8 cellular contexts compared by ENCODE assay signal in genomic region chr11:112962854-112963367, GRCh38. TPM values are rescaled to one million over a fixed set of nuclear protein-coding genes. Genes with fewer than 3 reads are reported as not detected.
DNase-seq lines count a peak whose midpoint lies in the region; ATAC-seq and TF ChIP-seq lines count a peak whose summit lies in the region.

No MANE protein-coding gene starts in this region.

- H2AFZ ChIP-seq in PC-3 (ENCODE audit: low read length), result no peak overlapping the region

- CTCF ChIA-PET in GM10248 (lab: Yijun Ruan, JAX) (no interaction called here), PC-3 (lab: Charles Lee) (no interaction called here)

- H3K4me1 ChIP-seq in iPS-20b (ENCODE audit: insufficient read depth, low read length) (0 out of 2 replicates have a peak, but pooled peaks cover 2% of the 10 kb centered on the region), gastrocnemius medialis (peaks cover 13 to 21% of the 10 kb centered on the region in 2 donors), PC-3 (ENCODE audit: insufficient read depth, low read length) (0 out of 2 replicates have a peak, but pooled peaks cover 11% of the 10 kb centered on the region)

- TF ChIP-seq POLR2A in gastrocnemius medialis (IDR thresholded peaks at IDR 0.05), result peak; percentile 27

- no peaks in the 10 kb centered on the region for H3F3A ChIP-seq in PC-3 (ENCODE audit: low read length, unreplicated experiment)

- no peaks in the 10 kb centered on the region for H3K9me2 ChIP-seq in PC-3 (replicated peaks; ENCODE audit: low read length)

- H3K27ac ChIP-seq in iPS-20b (ENCODE audit: low read length) (no peak overlapping the region), gastrocnemius medialis (peak overlapping the region in 3 of 4 donors; percentile 22 to 43 (median 41)), PC-3 (ENCODE audit: low read length) (no peak overlapping the region)

- POLR2A ChIA-PET in GM10248 (lab: Yijun Ruan, JAX) (no interaction called here), PC-3 (lab: Charles Lee; ENCODE audit: unreplicated experiment) (interaction anchor here (0.6 kb wide), 1 partner anchor 177 kb away, joined by 4 read pairs; no protein-coding TSS in a partner anchor)

- ATAC-seq in gastrocnemius medialis (peak; percentile 43 to 57), GM18520 (IDR thresholded peaks at IDR 0.05; ENCODE audit: unreplicated experiment) (no peak), PC-3 (no peak)

- DNase-seq in GM10248 (ENCODE audit: extremely low spot score) (peak; percentile 12), NCI-H2107 treated with DMSO at 0.1 percent for 48 hours (lab: John Stamatoyannopoulos, UW; ENCODE audit: unreplicated experiment) (peak; percentile 35), astrocyte of the spinal cord (ENCODE audit: low read depth, low spot score) (peak; percentile 23), gastrocnemius medialis (peak; percentile 30 to 51), HUDEP-2 (lab: John Stamatoyannopoulos, UW; ENCODE audit: unreplicated experiment in 76 of 76) (no peak), PC-3 (no peak)

- no peaks in the 10 kb centered on the region for H3K79me2 ChIP-seq in PC-3 (ENCODE audit: low read length)

- intact Hi-C loops in gastrocnemius medialis (cut with DNase I; ENCODE audit: low total_unique reads), result loop anchor here (5.0 kb wide), 2 partner anchors 149 to 306 kb away; no protein-coding TSS in a partner anchor
- intact Hi-C loops in PC-3 (cut with micrococcal nuclease), result no loop called here

- H3K27me3 ChIP-seq in iPS-20b (ENCODE audit: insufficient read depth, low read length), result peaks cover 59% of the 10 kb centered on the region
- peaks cover 8 to 72% (median 44%) of the 10 kb centered on the region in 3 donors for H3K27me3 ChIP-seq in gastrocnemius medialis
- peaks cover 80% of the 10 kb centered on the region for H3K27me3 ChIP-seq in PC-3 (ENCODE audit: low read length)

- no peaks in the 10 kb centered on the region for H3K36me3 ChIP-seq in iPS-20b (ENCODE audit: insufficient read depth, low read depth, low read length)
- H3K36me3 ChIP-seq in gastrocnemius medialis, result no peaks in the 10 kb centered on the region
- no peaks in the 10 kb centered on the region for H3K36me3 ChIP-seq in PC-3 (ENCODE audit: low read depth, low read length)

- BruUV-seq in PC-3 (replicated peaks; lab: Mats Ljungman, UMichigan), result no TSS peak

- H3K4me3 ChIP-seq in astrocyte of the spinal cord (ENCODE audit: low read depth, low read length) (peak overlapping the region; percentile 53), iPS-20b (ENCODE audit: low read length) (peak overlapping the region; percentile 90; the same call in 1 of the 2 replicates), gastrocnemius medialis (peak overlapping the region; percentile 52 to 65 (median 55)), PC-3 (ENCODE audit: low read length) (no peak overlapping the region)

- H3K9me3 ChIP-seq in iPS-20b (ENCODE audit: insufficient read depth, low read depth, low read length) (no peaks in the 10 kb centered on the region), gastrocnemius medialis (no peaks in the 10 kb centered on the region), PC-3 (ENCODE audit: low read length) (no peaks in the 10 kb centered on the region)

- H3K9ac ChIP-seq in iPS-20b (ENCODE audit: low read depth, low read length) (no peak overlapping the region), PC-3 (ENCODE audit: low read length) (no peak overlapping the region)

- TF ChIP-seq CTCF in GM10248 (IDR thresholded peaks at IDR 0.05; ENCODE audit: control extremely low read depth, extremely low read depth, low read depth, missing control alignments) (no peak), astrocyte of the spinal cord (IDR thresholded peaks at IDR 0.05; ENCODE audit: low read depth, low read length) (no peak), gastrocnemius medialis (IDR thresholded peaks at IDR 0.05 in 4 of 5, conservative IDR thresholded peaks at IDR 0.05 in 1 of 5) (no peak), PC-3 (conservative IDR thresholded peaks at IDR 0.05; ENCODE audit: low read depth, low read length) (no peak)

- in situ Hi-C loops in astrocyte of the spinal cord (cut with HindIII; ENCODE audit: low sequenced_read_pairs), result no loop called here
- in situ Hi-C loops in gastrocnemius medialis (cut with MboI; ENCODE audit: low sequenced_read_pairs in 4 of 4), result loop anchor here in 1 of 4 donors (25.0 kb wide), 1 partner anchor 376 kb away; no protein-coding TSS in a partner anchor

- H3K4me2 ChIP-seq in PC-3 (ENCODE audit: low read length), result no peak overlapping the region

- H4K20me1 ChIP-seq in PC-3 (ENCODE audit: low read length), result no peaks in the 10 kb centered on the region

RNA-seq across cellular contexts. Expression of gene NCAM1, which starts 1.7 kb away (rescaled TPM):
- total RNA-seq in gastrocnemius medialis (10 to 100 TPM; 12.8 to 27.7 (median 15.7) TPM), PC-3 (2014; rRNA removed) (not detected in 2 replicates)

Comparison
In these comparisons a context has a peak if more than half of its experiments do, and no peak if none do; other contexts are left out.
1. DNase-seq: peak in GM10248 (single experiment), NCI-H2107 treated with DMSO at 0.1 percent for 48 hours (single experiment), astrocyte of the spinal cord (single experiment) and gastrocnemius medialis (2 of 2); none in HUDEP-2 (0 of 76) and PC-3 (single experiment).
2. H3K27ac ChIP-seq: peak in gastrocnemius medialis (3 of 4); none in iPS-20b (single experiment) and PC-3 (single experiment).
3. ATAC-seq: peak in gastrocnemius medialis (2 of 2); none in GM18520 (single experiment) and PC-3 (single experiment).
4. RNA of gene NCAM1, which starts 1.7 kb away (total RNA-seq): 12.8 to 27.7 TPM in gastrocnemius medialis; not detected in PC-3; every median in the first group is over 10 times any median in the second.